ENCODE assay signal across 1 cellular context in the genomic region with DNA sequence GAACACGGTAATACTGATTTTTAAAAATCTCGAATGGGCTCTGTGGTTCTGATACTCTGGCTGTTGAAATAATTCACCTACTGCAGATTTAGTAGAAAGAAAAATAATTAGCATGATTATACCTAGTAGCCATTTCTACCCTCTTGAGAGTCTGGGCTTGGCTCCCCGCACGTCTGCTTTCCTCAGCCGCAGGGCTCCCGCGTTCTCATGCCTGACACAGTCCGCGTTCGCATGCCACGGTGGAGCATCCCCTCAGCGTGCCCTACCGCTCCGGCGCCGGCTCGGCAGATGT.
TF ChIP-seq lines count a peak whose summit lies in the region.

No MANE protein-coding gene starts in this region.

TF ChIP-seq in H1, 55 proteins besides CTCF, POLR2A, EP300 and RAD21:
- TF ChIP-seq SIN3A (conservative IDR thresholded peaks at IDR 0.05 in 1 of 2, IDR thresholded peaks at IDR 0.05 in 1 of 2; ENCODE audit: low read depth in 1 of 2, low read length in 2 of 2) (no peak), ASH2L (IDR thresholded peaks at IDR 0.05; ENCODE audit: low read length) (peak; percentile 51), CBX8 (IDR thresholded peaks at IDR 0.05; ENCODE audit: borderline replicate concordance, low read depth, low read length) (no peak), KDM4A (IDR thresholded peaks at IDR 0.05; ENCODE audit: low read depth, low read length, severe bottlenecking) (peak; percentile 30)
- TF ChIP-seq, protein P1, sequence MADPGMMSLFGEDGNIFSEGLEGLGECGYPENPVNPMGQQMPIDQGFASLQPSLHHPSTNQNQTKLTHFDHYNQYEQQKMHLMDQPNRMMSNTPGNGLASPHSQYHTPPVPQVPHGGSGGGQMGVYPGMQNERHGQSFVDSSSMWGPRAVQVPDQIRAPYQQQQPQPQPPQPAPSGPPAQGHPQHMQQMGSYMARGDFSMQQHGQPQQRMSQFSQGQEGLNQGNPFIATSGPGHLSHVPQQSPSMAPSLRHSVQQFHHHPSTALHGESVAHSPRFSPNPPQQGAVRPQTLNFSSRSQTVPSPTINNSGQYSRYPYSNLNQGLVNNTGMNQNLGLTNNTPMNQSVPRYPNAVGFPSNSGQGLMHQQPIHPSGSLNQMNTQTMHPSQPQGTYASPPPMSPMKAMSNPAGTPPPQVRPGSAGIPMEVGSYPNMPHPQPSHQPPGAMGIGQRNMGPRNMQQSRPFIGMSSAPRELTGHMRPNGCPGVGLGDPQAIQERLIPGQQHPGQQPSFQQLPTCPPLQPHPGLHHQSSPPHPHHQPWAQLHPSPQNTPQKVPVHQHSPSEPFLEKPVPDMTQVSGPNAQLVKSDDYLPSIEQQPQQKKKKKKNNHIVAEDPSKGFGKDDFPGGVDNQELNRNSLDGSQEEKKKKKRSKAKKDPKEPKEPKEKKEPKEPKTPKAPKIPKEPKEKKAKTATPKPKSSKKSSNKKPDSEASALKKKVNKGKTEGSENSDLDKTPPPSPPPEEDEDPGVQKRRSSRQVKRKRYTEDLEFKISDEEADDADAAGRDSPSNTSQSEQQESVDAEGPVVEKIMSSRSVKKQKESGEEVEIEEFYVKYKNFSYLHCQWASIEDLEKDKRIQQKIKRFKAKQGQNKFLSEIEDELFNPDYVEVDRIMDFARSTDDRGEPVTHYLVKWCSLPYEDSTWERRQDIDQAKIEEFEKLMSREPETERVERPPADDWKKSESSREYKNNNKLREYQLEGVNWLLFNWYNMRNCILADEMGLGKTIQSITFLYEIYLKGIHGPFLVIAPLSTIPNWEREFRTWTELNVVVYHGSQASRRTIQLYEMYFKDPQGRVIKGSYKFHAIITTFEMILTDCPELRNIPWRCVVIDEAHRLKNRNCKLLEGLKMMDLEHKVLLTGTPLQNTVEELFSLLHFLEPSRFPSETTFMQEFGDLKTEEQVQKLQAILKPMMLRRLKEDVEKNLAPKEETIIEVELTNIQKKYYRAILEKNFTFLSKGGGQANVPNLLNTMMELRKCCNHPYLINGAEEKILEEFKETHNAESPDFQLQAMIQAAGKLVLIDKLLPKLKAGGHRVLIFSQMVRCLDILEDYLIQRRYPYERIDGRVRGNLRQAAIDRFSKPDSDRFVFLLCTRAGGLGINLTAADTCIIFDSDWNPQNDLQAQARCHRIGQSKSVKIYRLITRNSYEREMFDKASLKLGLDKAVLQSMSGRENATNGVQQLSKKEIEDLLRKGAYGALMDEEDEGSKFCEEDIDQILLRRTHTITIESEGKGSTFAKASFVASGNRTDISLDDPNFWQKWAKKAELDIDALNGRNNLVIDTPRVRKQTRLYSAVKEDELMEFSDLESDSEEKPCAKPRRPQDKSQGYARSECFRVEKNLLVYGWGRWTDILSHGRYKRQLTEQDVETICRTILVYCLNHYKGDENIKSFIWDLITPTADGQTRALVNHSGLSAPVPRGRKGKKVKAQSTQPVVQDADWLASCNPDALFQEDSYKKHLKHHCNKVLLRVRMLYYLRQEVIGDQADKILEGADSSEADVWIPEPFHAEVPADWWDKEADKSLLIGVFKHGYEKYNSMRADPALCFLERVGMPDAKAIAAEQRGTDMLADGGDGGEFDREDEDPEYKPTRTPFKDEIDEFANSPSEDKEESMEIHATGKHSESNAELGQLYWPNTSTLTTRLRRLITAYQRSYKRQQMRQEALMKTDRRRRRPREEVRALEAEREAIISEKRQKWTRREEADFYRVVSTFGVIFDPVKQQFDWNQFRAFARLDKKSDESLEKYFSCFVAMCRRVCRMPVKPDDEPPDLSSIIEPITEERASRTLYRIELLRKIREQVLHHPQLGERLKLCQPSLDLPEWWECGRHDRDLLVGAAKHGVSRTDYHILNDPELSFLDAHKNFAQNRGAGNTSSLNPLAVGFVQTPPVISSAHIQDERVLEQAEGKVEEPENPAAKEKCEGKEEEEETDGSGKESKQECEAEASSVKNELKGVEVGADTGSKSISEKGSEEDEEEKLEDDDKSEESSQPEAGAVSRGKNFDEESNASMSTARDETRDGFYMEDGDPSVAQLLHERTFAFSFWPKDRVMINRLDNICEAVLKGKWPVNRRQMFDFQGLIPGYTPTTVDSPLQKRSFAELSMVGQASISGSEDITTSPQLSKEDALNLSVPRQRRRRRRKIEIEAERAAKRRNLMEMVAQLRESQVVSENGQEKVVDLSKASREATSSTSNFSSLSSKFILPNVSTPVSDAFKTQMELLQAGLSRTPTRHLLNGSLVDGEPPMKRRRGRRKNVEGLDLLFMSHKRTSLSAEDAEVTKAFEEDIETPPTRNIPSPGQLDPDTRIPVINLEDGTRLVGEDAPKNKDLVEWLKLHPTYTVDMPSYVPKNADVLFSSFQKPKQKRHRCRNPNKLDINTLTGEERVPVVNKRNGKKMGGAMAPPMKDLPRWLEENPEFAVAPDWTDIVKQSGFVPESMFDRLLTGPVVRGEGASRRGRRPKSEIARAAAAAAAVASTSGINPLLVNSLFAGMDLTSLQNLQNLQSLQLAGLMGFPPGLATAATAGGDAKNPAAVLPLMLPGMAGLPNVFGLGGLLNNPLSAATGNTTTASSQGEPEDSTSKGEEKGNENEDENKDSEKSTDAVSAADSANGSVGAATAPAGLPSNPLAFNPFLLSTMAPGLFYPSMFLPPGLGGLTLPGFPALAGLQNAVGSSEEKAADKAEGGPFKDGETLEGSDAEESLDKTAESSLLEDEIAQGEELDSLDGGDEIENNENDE (IDR thresholded peaks at IDR 0.05; ENCODE audit: insufficient replicate concordance, low read length): no peak
